Comparison of ENCODE assay signal across 8 cellular contexts in genomic region chrX:40573763-40574162, GRCh38. TPM values are rescaled to one million over a fixed set of nuclear protein-coding genes. Genes with fewer than 3 reads are reported as not detected.
DNase-seq lines count a peak whose midpoint lies in the region; ATAC-seq and TF ChIP-seq lines count a peak whose summit lies in the region.

No MANE protein-coding gene starts in this region.

- CTCF ChIA-PET in AG04450 (lab: Charles Lee) (interaction anchor here (0.7 to 1.5 kb wide), 5 partner anchors 8 to 1217 kb away, joined by 3 to 6 read pairs (median 5); no protein-coding TSS in a partner anchor), RWPE1 (lab: Yijun Ruan, JAX) (interaction anchor here (0.5 kb wide), 1 partner anchor 22 kb away, joined by 4 read pairs; no protein-coding TSS in a partner anchor)

- no peak overlapping the region for H3K4me2 ChIP-seq in neuronal stem cell (ENCODE audit: insufficient read depth, low read length, poor library complexity, severe bottlenecking)

- H3K27me3 Mint-ChIP-seq in endothelial cell (ENCODE audit: unreplicated experiment) = no peaks in the 10 kb centered on the region

- no peaks in the 10 kb centered on the region for H3K36me3 Mint-ChIP-seq in endothelial cell (ENCODE audit: low read depth, unreplicated experiment)

- H2BK12ac ChIP-seq in neuronal stem cell (ENCODE audit: low read length) = no peak overlapping the region

- no peak overlapping the region for H4K8ac ChIP-seq in neuronal stem cell (ENCODE audit: low read depth, low read length)

- no peak overlapping the region for H3K23ac ChIP-seq in neuronal stem cell (ENCODE audit: low read depth, low read length, poor library complexity)

- H3K27ac Mint-ChIP-seq in endothelial cell (ENCODE audit: unreplicated experiment) = no peak overlapping the region

- no peak overlapping the region for H3K4ac ChIP-seq in neuronal stem cell (ENCODE audit: low read length)

- H3K9me3 ChIP-seq in AG04450 (ENCODE audit: control insufficient read depth, insufficient read depth, low read length) (no peaks in the 10 kb centered on the region), neuronal stem cell (replicated peaks in 1 of 2; ENCODE audit: control insufficient read depth in 2 of 2, insufficient read depth in 1 of 2, low read depth in 1 of 2, low read length in 2 of 2) (no peaks in the 10 kb centered on the region)

- H3K27ac ChIP-seq in AG04450 (ENCODE audit: low read depth, low read length) (no peak overlapping the region), RWPE1 (no peak overlapping the region), neuronal stem cell (replicated peaks; ENCODE audit: low read length) (no peak overlapping the region)

- no peak overlapping the region for H2BK15ac ChIP-seq in neuronal stem cell (ENCODE audit: low read length)

- H3K4me3 ChIP-seq in AG04450 (ENCODE audit: low read depth, low read length) (no peak overlapping the region), neuronal stem cell (ENCODE audit: low read length in 2 of 2) (no peak overlapping the region)

- H3K36me3 ChIP-seq in neuronal stem cell (replicated peaks in 1 of 2; ENCODE audit: control insufficient read depth in 2 of 2, insufficient read depth in 2 of 2, low read length in 2 of 2) = no peaks in the 10 kb centered on the region

- H2AFZ ChIP-seq in neuronal stem cell (ENCODE audit: low read length) = no peak overlapping the region

- POLR2A ChIA-PET in AG04450 (lab: Yijun Ruan, JAX) = no interaction called here
- POLR2A ChIA-PET in RWPE1 (lab: Yijun Ruan, JAX; ENCODE audit: low non-redundant PET) = no interaction called here

- H2AK5ac ChIP-seq in neuronal stem cell (ENCODE audit: low read depth, low read length) = no peak overlapping the region

- no peak overlapping the region for H3K18ac ChIP-seq in neuronal stem cell (ENCODE audit: low read length)

- no peaks in the 10 kb centered on the region for H3K9me3 Mint-ChIP-seq in endothelial cell (ENCODE audit: unreplicated experiment)

- no peaks in the 10 kb centered on the region for H3K4me1 Mint-ChIP-seq in endothelial cell (ENCODE audit: unreplicated experiment)

- no CpG with 5 or more reads among the region's 2 CpGs for WGBS in neuronal stem cell (ENCODE audit: extremely low coverage in 2 of 2, insufficient read length in 2 of 2, insufficient replicate concordance in 1 of 2), 2 donors

- ATAC-seq in HG03521 (IDR thresholded peaks at IDR 0.05; ENCODE audit: unreplicated experiment) = no peak

- H3K14ac ChIP-seq in neuronal stem cell (ENCODE audit: low read length) = no peak overlapping the region

- DNase-seq in AG04450 (ENCODE audit: low read depth, low spot score) = no peak
- DNase-seq in GM13976 (ENCODE audit: low spot score) = no peak
- DNase-seq in RWPE1 (ENCODE audit: low spot score) = no peak
- DNase-seq in endothelial cell (ENCODE audit: low spot score) = no peak
- DNase-seq in neuronal stem cell (ENCODE audit: low spot score) = no peak
- DNase-seq in COLO829 (ENCODE audit: low spot score) = no peak
- no peak for DNase-seq in 8988T

- H3K9ac ChIP-seq in neuronal stem cell (ENCODE audit: low read depth, low read length, poor library complexity) = no peak overlapping the region

- H2BK120ac ChIP-seq in neuronal stem cell (ENCODE audit: low read depth, low read length) = no peak overlapping the region

- H3K79me1 ChIP-seq in neuronal stem cell (ENCODE audit: low read depth, low read length) = no peaks in the 10 kb centered on the region

- in situ Hi-C loops in GM13976 (cut with MboI; ENCODE audit: low sequenced_read_pairs, unreplicated experiment) = loop anchor here (25.0 kb wide), 1 partner anchor 214 kb away; no protein-coding TSS in a partner anchor

- TF ChIP-seq CTCF in AG04450 (IDR thresholded peaks at IDR 0.05; ENCODE audit: low read depth, low read length) (peak; percentile 56), GM13976 (IDR thresholded peaks at IDR 0.05; ENCODE audit: borderline replicate concordance, control extremely low read depth, extremely low read depth, insufficient read depth, missing control alignments) (peak; percentile 58), RWPE1 (conservative IDR thresholded peaks at IDR 0.05; ENCODE audit: low read depth) (peak; percentile 31), endothelial cell (IDR thresholded peaks at IDR 0.05; ENCODE audit: unreplicated experiment) (peak; percentile 14)

- H3K27me3 ChIP-seq in AG04450 (ENCODE audit: control insufficient read depth, insufficient read depth, low read length) = peaks cover 3% of the 10 kb centered on the region
- no peaks in the 10 kb centered on the region for H3K27me3 ChIP-seq in neuronal stem cell (ENCODE audit: control insufficient read depth in 3 of 3, insufficient read depth in 3 of 3, low read depth in 1 of 3, low read length in 3 of 3)

- no peak overlapping the region for H4K91ac ChIP-seq in neuronal stem cell (ENCODE audit: low read depth, low read length, poor library complexity)

- H3K4me1 ChIP-seq in neuronal stem cell (ENCODE audit: control insufficient read depth in 2 of 2, insufficient read depth in 1 of 2, low read depth in 1 of 2, low read length in 2 of 2) = no peaks in the 10 kb centered on the region

- H3K4me3 Mint-ChIP-seq in endothelial cell (ENCODE audit: unreplicated experiment) = no peak overlapping the region

- no peak overlapping the region for H2BK5ac ChIP-seq in neuronal stem cell (ENCODE audit: low read length)

RNA-seq across cellular contexts. Expression of gene ATP6AP2, which starts 7.0 kb away (rescaled TPM):
- 346 and 379 TPM in 2 replicates for polyA plus RNA-seq in AG04450 (2011; rRNA removed)
- 94.3 and 146 TPM in 2 replicates for polyA minus RNA-seq in AG04450 (2011; rRNA and poly(A)+ RNA removed)
- 85.6 TPM for total RNA-seq in endothelial cell (ENCODE audit: unreplicated experiment)
- polyA plus RNA-seq in neuronal stem cell (2013, experiment 1 of 2) = 32.3 TPM
- polyA plus RNA-seq in neuronal stem cell (2013, experiment 2 of 2) = 32.4 TPM

RNA-seq across cellular contexts. Expression of gene MPC1L, which starts 49.5 kb away (rescaled TPM):
- polyA plus RNA-seq in AG04450 (2011; rRNA removed) = not detected in 2 replicates
- polyA minus RNA-seq in AG04450 (2011; rRNA and poly(A)+ RNA removed) = not detected in 2 replicates
- total RNA-seq in endothelial cell (ENCODE audit: unreplicated experiment) = not detected
- polyA plus RNA-seq in neuronal stem cell (2013, experiment 1 of 2) = not detected
- polyA plus RNA-seq in neuronal stem cell (2013, experiment 2 of 2) = not detected
